Comparison of ENCODE assay signal across 33 cellular contexts in genomic region chr7:151209588-151209987, GRCh38. TPM values are rescaled to one million over a fixed set of nuclear protein-coding genes. Genes with fewer than 3 reads are reported as not detected.
"Had no signal": no experiment of that assay in that cellular context is flagged by ENCODE, and none has a peak within 500 bp of the region (broad histone marks: within the 10 kb centered on the region; RNA-seq: fewer than 3 reads in every experiment).

No MANE protein-coding gene starts in this region.

- H3K36me3 ChIP-seq: colonic mucosa, ovary had no signal

- H3K4me1 ChIP-seq: colonic mucosa, esophagus squamous epithelium, heart right ventricle, left lung, psoas muscle, tibial nerve, upper lobe of left lung had no signal

- H3K27ac Mint-ChIP-seq: mesothelial cell of epicardium; naive B cell; natural killer cell treated with Interleukin-12 subunit alpha and Interleukin-12 subunit beta and Interleukin-15 and Interleukin-18, amount 100 ng/mL, for 72 hours had no signal

- ATAC-seq: heart right ventricle; left cardiac atrium; left lung; mucosa of descending colon; natural killer cell treated with Interleukin-12 subunit alpha and Interleukin-12 subunit beta and Interleukin-15 and Interleukin-18, amount 100 ng/mL, for 72 hours; psoas muscle; right cardiac atrium had no signal

- DNase-seq: colonic mucosa; dermis blood vessel endothelial cell; effector memory CD4-positive, alpha-beta T cell; erythroblast; esophagus squamous epithelium; foreskin melanocyte; glutamatergic neuron; heart right ventricle; hippocampal formation; left cardiac atrium; left lung; mesenchymal stem cell; naive B cell; ovary; posterior cingulate gyrus; psoas muscle; stimulated activated CD4-positive, alpha-beta T cell treated with anti-CD3 and anti-CD28 coated beads, Interleukin-15, amount 100 ng/mL, for 24 hours; stimulated activated CD4-positive, alpha-beta T cell treated with anti-CD3 and anti-CD28 coated beads, Interleukin-2, amount 100 ng/mL, for 48 hours; stimulated activated naive CD4-positive, alpha-beta T cell had no signal

- H3K4me3 ChIP-seq: colonic mucosa, esophagus squamous epithelium, heart right ventricle, left lung, mucosa of descending colon, ovary, psoas muscle, skin epidermis, thoracic aorta, tibial nerve, upper lobe of left lung had no signal

- H3K4me3 Mint-ChIP-seq: mesothelial cell of epicardium; naive B cell; natural killer cell treated with Interleukin-12 subunit alpha and Interleukin-12 subunit beta and Interleukin-15 and Interleukin-18, amount 100 ng/mL, for 72 hours; neural crest cell had no signal

- H3K4me1 Mint-ChIP-seq: neural crest cell had no signal

- H3K9me3 ChIP-seq: colonic mucosa, esophagus squamous epithelium, heart right ventricle, left lung, mucosa of descending colon, ovary, psoas muscle, thoracic aorta, tibial nerve, upper lobe of left lung had no signal

- H3K27me3 ChIP-seq: colonic mucosa, ovary, upper lobe of left lung had no signal

- H3K9me3 Mint-ChIP-seq: mesothelial cell of epicardium; naive B cell; natural killer cell treated with Interleukin-12 subunit alpha and Interleukin-12 subunit beta and Interleukin-15 and Interleukin-18, amount 100 ng/mL, for 72 hours; neural crest cell had no signal

RNA-seq across cellular contexts. Expression of gene H2BK1, which starts 0.7 kb away (rescaled TPM):
- total RNA-seq: chondrocyte; colonic mucosa; dermis blood vessel endothelial cell; esophagus squamous epithelium; heart right ventricle; kidney epithelial cell; left cardiac atrium; left lung; lower leg skin; lung microvascular endothelial cell; mesothelial cell of epicardium; mucosa of descending colon; natural killer cell treated with Interleukin-12 subunit alpha and Interleukin-12 subunit beta and Interleukin-15 and Interleukin-18, amount 100 ng/mL, for 72 hours; neural crest cell; renal cortical epithelial cell; right cardiac atrium; thoracic aorta; tibial nerve; upper lobe of left lung had no signal

RNA-seq across cellular contexts. Expression of gene ASB10, which starts 22.5 kb away (rescaled TPM):
- total RNA-seq: chondrocyte; colonic mucosa; dermis blood vessel endothelial cell; esophagus squamous epithelium; kidney epithelial cell; left lung; lower leg skin; lung microvascular endothelial cell; mesothelial cell of epicardium; mucosa of descending colon; natural killer cell treated with Interleukin-12 subunit alpha and Interleukin-12 subunit beta and Interleukin-15 and Interleukin-18, amount 100 ng/mL, for 72 hours; neural crest cell; ovary; renal cortical epithelial cell; thoracic aorta; tibial nerve; upper lobe of left lung had no signal
